In the genomic region with DNA sequence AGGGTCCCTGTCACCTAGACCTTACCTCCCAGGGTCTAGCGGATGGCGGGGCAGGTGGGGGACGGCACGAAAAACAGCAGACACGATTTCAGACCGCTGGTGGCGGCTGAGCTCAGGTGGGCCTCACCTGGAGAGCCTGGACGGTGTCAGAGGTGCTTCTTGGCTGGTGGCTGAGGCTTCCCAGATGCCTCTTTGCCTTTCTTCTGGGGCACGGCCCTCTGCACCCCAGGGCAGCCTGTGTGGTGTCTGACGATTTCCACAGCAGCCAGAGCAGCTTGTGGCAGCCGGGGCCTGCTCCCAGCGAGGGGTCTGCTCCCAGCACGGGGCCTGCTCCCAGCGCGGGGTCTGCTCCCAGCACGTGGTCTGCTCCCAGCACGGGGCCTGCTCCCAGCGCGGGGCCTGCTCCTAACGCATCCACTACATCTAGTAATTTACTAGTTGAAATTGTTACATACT, we compare ENCODE assay signal across 2 cellular contexts.
TF ChIP-seq lines count a peak whose summit lies in the region.

No MANE protein-coding gene starts in this region.

TF ChIP-seq in SK-N-SH, 30 proteins besides CTCF, POLR2A, EP300 and RAD21 (continued from another document):
- TF ChIP-seq, protein P1, sequence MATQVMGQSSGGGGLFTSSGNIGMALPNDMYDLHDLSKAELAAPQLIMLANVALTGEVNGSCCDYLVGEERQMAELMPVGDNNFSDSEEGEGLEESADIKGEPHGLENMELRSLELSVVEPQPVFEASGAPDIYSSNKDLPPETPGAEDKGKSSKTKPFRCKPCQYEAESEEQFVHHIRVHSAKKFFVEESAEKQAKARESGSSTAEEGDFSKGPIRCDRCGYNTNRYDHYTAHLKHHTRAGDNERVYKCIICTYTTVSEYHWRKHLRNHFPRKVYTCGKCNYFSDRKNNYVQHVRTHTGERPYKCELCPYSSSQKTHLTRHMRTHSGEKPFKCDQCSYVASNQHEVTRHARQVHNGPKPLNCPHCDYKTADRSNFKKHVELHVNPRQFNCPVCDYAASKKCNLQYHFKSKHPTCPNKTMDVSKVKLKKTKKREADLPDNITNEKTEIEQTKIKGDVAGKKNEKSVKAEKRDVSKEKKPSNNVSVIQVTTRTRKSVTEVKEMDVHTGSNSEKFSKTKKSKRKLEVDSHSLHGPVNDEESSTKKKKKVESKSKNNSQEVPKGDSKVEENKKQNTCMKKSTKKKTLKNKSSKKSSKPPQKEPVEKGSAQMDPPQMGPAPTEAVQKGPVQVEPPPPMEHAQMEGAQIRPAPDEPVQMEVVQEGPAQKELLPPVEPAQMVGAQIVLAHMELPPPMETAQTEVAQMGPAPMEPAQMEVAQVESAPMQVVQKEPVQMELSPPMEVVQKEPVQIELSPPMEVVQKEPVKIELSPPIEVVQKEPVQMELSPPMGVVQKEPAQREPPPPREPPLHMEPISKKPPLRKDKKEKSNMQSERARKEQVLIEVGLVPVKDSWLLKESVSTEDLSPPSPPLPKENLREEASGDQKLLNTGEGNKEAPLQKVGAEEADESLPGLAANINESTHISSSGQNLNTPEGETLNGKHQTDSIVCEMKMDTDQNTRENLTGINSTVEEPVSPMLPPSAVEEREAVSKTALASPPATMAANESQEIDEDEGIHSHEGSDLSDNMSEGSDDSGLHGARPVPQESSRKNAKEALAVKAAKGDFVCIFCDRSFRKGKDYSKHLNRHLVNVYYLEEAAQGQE (IDR thresholded peaks at IDR 0.05; ENCODE audit: low read depth, low read length): no peak
- no peak for TF ChIP-seq RXRA (IDR thresholded peaks at IDR 0.05; ENCODE audit: borderline replicate concordance, low read depth)
- no peak for TF ChIP-seq PBX3 (IDR thresholded peaks at IDR 0.05)
- TF ChIP-seq SMC3 (IDR thresholded peaks at IDR 0.05; ENCODE audit: low read depth, low read length): no peak
- no peak for TF ChIP-seq ELF1 (IDR thresholded peaks at IDR 0.05)
- TF ChIP-seq USF1 (IDR thresholded peaks at IDR 0.05; ENCODE audit: borderline replicate concordance, low read depth): no peak
- no peak for TF ChIP-seq MXI1 (IDR thresholded peaks at IDR 0.05; ENCODE audit: low read depth, low read length)
- TF ChIP-seq MEF2A (IDR thresholded peaks at IDR 0.05; ENCODE audit: borderline replicate concordance, low read depth): no peak
- TF ChIP-seq POLR2AphosphoS5 (IDR thresholded peaks at IDR 0.05; ENCODE audit: low read depth, low read length): no peak
- TF ChIP-seq EZH2phosphoT487 (IDR thresholded peaks at IDR 0.05; ENCODE audit: borderline replicate concordance, low read depth): no peak
- no peak for TF ChIP-seq USF2 (IDR thresholded peaks at IDR 0.05; ENCODE audit: borderline replicate concordance, low read depth, low read length)
- no peak for TF ChIP-seq NFIC (IDR thresholded peaks at IDR 0.05; ENCODE audit: borderline replicate concordance)
- TF ChIP-seq SIN3A (IDR thresholded peaks at IDR 0.05; ENCODE audit: borderline replicate concordance, low read depth, low read length): no peak
- no peak for TF ChIP-seq NRF1 (IDR thresholded peaks at IDR 0.05; ENCODE audit: low read depth, low read length)
- TF ChIP-seq IRF3 (IDR thresholded peaks at IDR 0.05; ENCODE audit: low read depth, low read length): no peak

TF ChIP-seq in SK-N-SH treated with all-trans-retinoic acid at 6 μM for 48 hours, 23 proteins besides CTCF, POLR2A, EP300 and RAD21 (continued from another document):
- TF ChIP-seq CSRNP3 (CRISPR knock-in tag; IDR thresholded peaks at IDR 0.05) (no peak), OSR1 (CRISPR knock-in tag; IDR thresholded peaks at IDR 0.05) (no peak), GLIS3 (CRISPR knock-in tag; IDR thresholded peaks at IDR 0.05) (no peak), PPARA (CRISPR knock-in tag; IDR thresholded peaks at IDR 0.05; ENCODE audit: borderline replicate concordance) (no peak), RARB (CRISPR knock-in tag; IDR thresholded peaks at IDR 0.05) (no peak), ZC3H10 (CRISPR knock-in tag; IDR thresholded peaks at IDR 0.05) (no peak), ZNF565 (CRISPR knock-in tag; conservative IDR thresholded peaks at IDR 0.05; ENCODE audit: low read depth) (no peak)
TF ChIP-seq in SK-N-SH treated with all-trans-retinoic acid at 6 μM for 48 hours: peak in this region for 0.
